ENCODE assay signal across 16 cellular contexts in genomic region chr5:78792342-78793055, GRCh38.
DNase-seq lines count a peak whose midpoint lies in the region; ATAC-seq, FAIRE-seq and TF ChIP-seq lines count a peak whose summit lies in the region.
"Had no signal": no experiment of that assay in that cellular context is flagged by ENCODE, and none has a peak within 500 bp of the region (broad histone marks: within the 10 kb centered on the region; RNA-seq: fewer than 3 reads in every experiment).

No MANE protein-coding gene starts in this region.

- H3K4me2 ChIP-seq in GM12878 (ENCODE audit: control insufficient read depth, insufficient read depth) = peak overlapping the region; percentile 50

- DNase-seq in GM12878 (ENCODE audit: low read depth, low spot score) (no peak), putamen (ENCODE audit: low spot score) (no peak), T1000 (lab: John Stamatoyannopoulos, UW) (no peak), COR-L47 (lab: John Stamatoyannopoulos, UW) (no peak)
- DNase-seq in stimulated activated CD8-positive, alpha-beta memory T cell treated with anti-CD3 and anti-CD28 coated beads, Interleukin-4, amount 100 ng/mL, for 48 hours = no peak
- DNase-seq: activated gamma-delta T cell; NCI-H2029 treated with DMSO at 0.1 percent for 48 hours; NCI-H82; nephron progenitor cell; right cardiac atrium; stimulated activated CD4-positive, alpha-beta T cell treated with anti-CD3 and anti-CD28 coated beads, Interleukin-2, amount 100 ng/mL, for 48 hours; WERI-Rb-1 had no signal

- CTCF ChIA-PET in GM12878 (lab: Yijun Ruan, JAX) = interaction anchor here (1.0 to 1.2 kb wide), 3 partner anchors 11 to 32 kb away, joined by 3 read pairs; no protein-coding TSS in a partner anchor

- WGBS in GM12878 (ENCODE audit: insufficient coverage, insufficient replicate concordance, low lambda C conversion rate, missing lambda C conversion rate) = 43% methylated on average over 9 of the region's 10 CpGs

- SMC1A ChIA-PET in GM12878 (lab: Charles Lee; ENCODE audit: uncharacterized antibody, unreplicated experiment) = interaction anchor here (0.7 to 3.2 kb wide), 15 partner anchors 11 to 1525 kb away, joined by 3 to 16 read pairs (median 4); no protein-coding TSS in a partner anchor

- BruUV-seq in GM12878 (replicated peaks; lab: Mats Ljungman, UMichigan) = no TSS peak

- peaks cover 15% of the 10 kb centered on the region; the same call in 1 of the 2 replicates for H3K4me1 ChIP-seq in GM12878 (ENCODE audit: control insufficient read depth, insufficient read depth, low read length)

- ATAC-seq in GM18517 (IDR thresholded peaks at IDR 0.05; ENCODE audit: unreplicated experiment) (peak; percentile 81), GM21528 (IDR thresholded peaks at IDR 0.05; ENCODE audit: low FRiP score, unreplicated experiment) (peak; percentile 66), HG03442 (IDR thresholded peaks at IDR 0.05; ENCODE audit: unreplicated experiment) (peak; percentile 55), GM12878 (peak; percentile 57)
- ATAC-seq: right cardiac atrium had no signal

- no peak for TF ChIP-seq EP300 in GM12878 (IDR thresholded peaks at IDR 0.05; ENCODE audit: borderline replicate concordance in 1 of 2, control insufficient read depth in 1 of 2, low read depth in 2 of 2, low read length in 2 of 2)

- RAD21 ChIA-PET in GM12878 (lab: Charles Lee; ENCODE audit: unreplicated experiment) = interaction anchor here (0.6 to 1.4 kb wide), 4 partner anchors 34 to 69 kb away, joined by 3 read pairs; no protein-coding TSS in a partner anchor

- H3K36me3 ChIP-seq in GM12878 (ENCODE audit: control insufficient read depth in 2 of 2, insufficient read depth in 2 of 2, low read length in 1 of 2) = no peaks in the 10 kb centered on the region
- H3K36me3 ChIP-seq: WERI-Rb-1 had no signal

- no peak for TF ChIP-seq POLR2A in GM12878 (IDR thresholded peaks at IDR 0.05; ENCODE audit: low read depth, low read length)

- in situ Hi-C loops in GM12878 (cut with MboI) = no loop called here

- POLR2A ChIA-PET in GM12878 (lab: Charles Lee) = interaction anchor here (0.7 to 1.0 kb wide), 6 partner anchors 23 to 525 kb away, joined by 3 to 7 read pairs (median 4); no protein-coding TSS in a partner anchor

- no peak for TF ChIP-seq CTCF in GM12878 (IDR thresholded peaks at IDR 0.05 in 2 of 3, conservative IDR thresholded peaks at IDR 0.05 in 1 of 3; ENCODE audit: control insufficient read depth in 2 of 3, extremely low read depth in 1 of 3, insufficient read depth in 1 of 3, low read depth in 3 of 3, low read length in 3 of 3)

- peak overlapping the region; percentile 28 for H2AFZ ChIP-seq in GM12878 (ENCODE audit: control insufficient read depth, low read depth, low read length)

- H3K9ac ChIP-seq in GM12878 (ENCODE audit: control insufficient read depth, insufficient read depth, low read length) = no peak overlapping the region

- FAIRE-seq in GM12878 (lab: Jason Lieb, UNC) = no peak

- no peak overlapping the region for H3K4me3 ChIP-seq in GM12878

- no peak for TF ChIP-seq RAD21 in GM12878 (IDR thresholded peaks at IDR 0.05; ENCODE audit: insufficient read depth, low read depth, low read length)

- no peaks in the 10 kb centered on the region for H3K27me3 ChIP-seq in GM12878 (replicated peaks in 1 of 2; ENCODE audit: control insufficient read depth in 2 of 2, insufficient read depth in 2 of 2, low read length in 1 of 2)

- no peaks in the 10 kb centered on the region for H4K20me1 ChIP-seq in GM12878 (ENCODE audit: control insufficient read depth, insufficient read depth)

- H3K27ac ChIP-seq in GM12878 (ENCODE audit: control insufficient read depth, insufficient read depth) = no peak overlapping the region
- H3K27ac ChIP-seq: HL-60, WERI-Rb-1 had no signal

- intact Hi-C loops in GM12878 (cut with micrococcal nuclease; ENCODE audit: unreplicated experiment) = loop anchor here (2.0 kb wide), 1 partner anchor 34 kb away; no protein-coding TSS in a partner anchor

- no peaks in the 10 kb centered on the region for H3K9me3 ChIP-seq in GM12878 (replicated peaks; ENCODE audit: control insufficient read depth, insufficient read depth, low read length)

- no peaks in the 10 kb centered on the region for H3K79me2 ChIP-seq in GM12878 (ENCODE audit: control insufficient read depth, insufficient read depth, low read length)

TF ChIP-seq in GM12878, 131 proteins besides CTCF, POLR2A, EP300 and RAD21 (continues in another document):
- 0 out of 2 replicates have a peak, but pooled peaks have one; percentile 14 for TF ChIP-seq ATF7 (IDR thresholded peaks at IDR 0.05; ENCODE audit: low read depth)
- 0 out of 2 replicates have a peak, but pooled peaks have one; percentile 50 for TF ChIP-seq DPF2 (IDR thresholded peaks at IDR 0.05)
- no peak for TF ChIP-seq KDM1A (IDR thresholded peaks at IDR 0.05; ENCODE audit: borderline replicate concordance)
- TF ChIP-seq TAF1 (IDR thresholded peaks at IDR 0.05; ENCODE audit: borderline replicate concordance, low read depth, low read length) = no peak
- TF ChIP-seq RUNX3 (IDR thresholded peaks at IDR 0.05; ENCODE audit: low read length) = peak; percentile 50; the same call in 1 of the 2 replicates
- peak; percentile 27; the same call in 1 of the 2 replicates for TF ChIP-seq SPI1 (IDR thresholded peaks at IDR 0.05; ENCODE audit: borderline replicate concordance, insufficient read depth, low read depth, low read length)
- TF ChIP-seq BCL3 (IDR thresholded peaks at IDR 0.05; ENCODE audit: borderline replicate concordance, insufficient read depth, low read depth, low read length, poor library complexity, severe bottlenecking) = no peak
- TF ChIP-seq, protein P1, sequence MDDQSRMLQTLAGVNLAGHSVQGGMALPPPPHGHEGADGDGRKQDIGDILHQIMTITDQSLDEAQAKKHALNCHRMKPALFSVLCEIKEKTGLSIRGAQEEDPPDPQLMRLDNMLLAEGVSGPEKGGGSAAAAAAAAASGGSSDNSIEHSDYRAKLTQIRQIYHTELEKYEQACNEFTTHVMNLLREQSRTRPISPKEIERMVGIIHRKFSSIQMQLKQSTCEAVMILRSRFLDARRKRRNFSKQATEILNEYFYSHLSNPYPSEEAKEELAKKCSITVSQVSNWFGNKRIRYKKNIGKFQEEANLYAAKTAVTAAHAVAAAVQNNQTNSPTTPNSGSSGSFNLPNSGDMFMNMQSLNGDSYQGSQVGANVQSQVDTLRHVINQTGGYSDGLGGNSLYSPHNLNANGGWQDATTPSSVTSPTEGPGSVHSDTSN (IDR thresholded peaks at IDR 0.05; ENCODE audit: insufficient replicate concordance, low read depth, low read length) = peak; percentile 83
- TF ChIP-seq ETV6 (conservative IDR thresholded peaks at IDR 0.05 in 1 of 2, IDR thresholded peaks at IDR 0.05 in 1 of 2; ENCODE audit: borderline replicate concordance in 1 of 2, low read depth in 1 of 2) = 0 out of 4 replicates have a peak, but pooled peaks of 1 of the 2 experiments have one; percentile 34
- TF ChIP-seq, protein P2, sequence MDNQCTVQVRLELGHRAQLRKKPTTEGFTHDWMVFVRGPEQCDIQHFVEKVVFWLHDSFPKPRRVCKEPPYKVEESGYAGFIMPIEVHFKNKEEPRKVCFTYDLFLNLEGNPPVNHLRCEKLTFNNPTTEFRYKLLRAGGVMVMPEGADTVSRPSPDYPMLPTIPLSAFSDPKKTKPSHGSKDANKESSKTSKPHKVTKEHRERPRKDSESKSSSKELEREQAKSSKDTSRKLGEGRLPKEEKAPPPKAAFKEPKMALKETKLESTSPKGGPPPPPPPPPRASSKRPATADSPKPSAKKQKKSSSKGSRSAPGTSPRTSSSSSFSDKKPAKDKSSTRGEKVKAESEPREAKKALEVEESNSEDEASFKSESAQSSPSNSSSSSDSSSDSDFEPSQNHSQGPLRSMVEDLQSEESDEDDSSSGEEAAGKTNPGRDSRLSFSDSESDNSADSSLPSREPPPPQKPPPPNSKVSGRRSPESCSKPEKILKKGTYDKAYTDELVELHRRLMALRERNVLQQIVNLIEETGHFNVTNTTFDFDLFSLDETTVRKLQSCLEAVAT (IDR thresholded peaks at IDR 0.05) = peak; percentile 53; the same call in 1 of the 2 replicates
- TF ChIP-seq MEF2B (IDR thresholded peaks at IDR 0.05; ENCODE audit: partially characterized antibody, poor library complexity, severe bottlenecking) = peak; percentile 45
- TF ChIP-seq MEF2A (IDR thresholded peaks at IDR 0.05; ENCODE audit: insufficient read depth, low read depth, low read length) = peak; percentile 27; the same call in 1 of the 2 replicates
- no peak for TF ChIP-seq CEBPB (IDR thresholded peaks at IDR 0.05; ENCODE audit: borderline replicate concordance in 1 of 2, low read depth in 2 of 2, low read length in 2 of 2)
- peak; percentile 90 for TF ChIP-seq PKNOX1 (IDR thresholded peaks at IDR 0.05)
- TF ChIP-seq IKZF1 (conservative IDR thresholded peaks at IDR 0.05) = 0 out of 2 replicates have a peak, but pooled peaks have one; percentile 20
- TF ChIP-seq SUPT20H (IDR thresholded peaks at IDR 0.05; ENCODE audit: borderline replicate concordance, control insufficient read depth, low read depth, low read length) = no peak
